10 cellular contexts compared by ENCODE assay signal in genomic region chr3:69353492-69353891, GRCh38. TPM values are rescaled to one million over a fixed set of nuclear protein-coding genes. Genes with fewer than 3 reads are reported as not detected.
DNase-seq lines count a peak whose midpoint lies in the region; ATAC-seq and TF ChIP-seq lines count a peak whose summit lies in the region.
"Had no signal": no experiment of that assay in that cellular context is flagged by ENCODE, and none has a peak within 500 bp of the region (broad histone marks: within the 10 kb centered on the region; RNA-seq: fewer than 3 reads in every experiment).

No MANE protein-coding gene starts in this region.

- no peak overlapping the region for H3K14ac ChIP-seq in mesenchymal stem cell (ENCODE audit: low read length in 2 of 2)

- H3K36me3 ChIP-seq in BLaER1, result no peaks in the 10 kb centered on the region
- no peaks in the 10 kb centered on the region for H3K36me3 ChIP-seq in muscle layer of duodenum (ENCODE audit: control insufficient read depth in 1 of 2, insufficient read depth in 2 of 2, low read length in 2 of 2)
- no peaks in the 10 kb centered on the region for H3K36me3 ChIP-seq in hepatocyte (replicated peaks; ENCODE audit: insufficient read depth, low read depth)
- no peaks in the 10 kb centered on the region for H3K36me3 ChIP-seq in mesenchymal stem cell (ENCODE audit: control insufficient read depth in 1 of 2, insufficient read depth in 2 of 2, low read depth in 1 of 2, low read length in 2 of 2)
- H3K36me3 ChIP-seq: pancreas had no signal

- H2BK12ac ChIP-seq in mesenchymal stem cell (ENCODE audit: low read length in 2 of 2), result no peak overlapping the region

- no peak overlapping the region for H2BK15ac ChIP-seq in mesenchymal stem cell (ENCODE audit: low read depth, poor library complexity, severe bottlenecking)

- H2BK120ac ChIP-seq in mesenchymal stem cell (ENCODE audit: low read depth, low read length), result no peak overlapping the region

- no peaks in the 10 kb centered on the region for H3K9me2 ChIP-seq in hepatocyte (replicated peaks; ENCODE audit: insufficient read depth)

- no peaks in the 10 kb centered on the region for H4K20me1 ChIP-seq in BLaER1
- H4K20me1 ChIP-seq in hepatocyte (ENCODE audit: insufficient read depth, poor library complexity, severe bottlenecking), result no peaks in the 10 kb centered on the region

- H2BK5ac ChIP-seq in mesenchymal stem cell (ENCODE audit: low read depth, low read length, poor library complexity, severe bottlenecking), result no peak overlapping the region

- no peaks in the 10 kb centered on the region for H3K27me3 ChIP-seq in BLaER1
- no peaks in the 10 kb centered on the region for H3K27me3 ChIP-seq in muscle layer of duodenum (ENCODE audit: low read depth, low read length)
- H3K27me3 ChIP-seq in hepatocyte, result no peaks in the 10 kb centered on the region
- H3K27me3 ChIP-seq in mesenchymal stem cell (ENCODE audit: control insufficient read depth in 1 of 2, insufficient read depth in 1 of 2, low read length in 2 of 2), result peaks cover 0 to 5% of the 10 kb centered on the region in 2 experiments
- H3K27me3 ChIP-seq: body of pancreas, pancreas had no signal

- H3K79me2 ChIP-seq in hepatocyte, result no peaks in the 10 kb centered on the region

- peak overlapping the region; percentile 73 for H3K4me3 ChIP-seq in BLaER1
- peak overlapping the region; percentile 4 to 40 for H3K4me3 ChIP-seq in muscle layer of duodenum (ENCODE audit: low read depth in 1 of 2, low read length in 2 of 2)
- H3K4me3 ChIP-seq in hepatocyte, result no peak overlapping the region
- H3K4me3 ChIP-seq in mesenchymal stem cell (ENCODE audit: insufficient read depth in 1 of 2, low read depth in 1 of 2, low read length in 2 of 2), result no peak overlapping the region
- H3K4me3 ChIP-seq: body of pancreas had no signal

- no peak overlapping the region for H4K91ac ChIP-seq in mesenchymal stem cell (ENCODE audit: low read length)

- H3K4me1 ChIP-seq in BLaER1 (peaks cover 51% of the 10 kb centered on the region), muscle layer of duodenum (ENCODE audit: control insufficient read depth in 1 of 2, insufficient read depth in 2 of 2, low read length in 2 of 2) (peaks cover 0 to 8% of the 10 kb centered on the region in 2 donors), hepatocyte (ENCODE audit: insufficient read depth) (no peaks in the 10 kb centered on the region), mesenchymal stem cell (ENCODE audit: control insufficient read depth, insufficient read depth, low read depth, low read length) (no peaks in the 10 kb centered on the region)
- H3K4me1 ChIP-seq: body of pancreas, pancreas had no signal

- no peak overlapping the region for H3K4ac ChIP-seq in mesenchymal stem cell (ENCODE audit: low read depth in 1 of 2, low read length in 2 of 2)

- H3K27ac ChIP-seq in BLaER1 (peak overlapping the region; percentile 88), cingulate gyrus (ENCODE audit: low read depth, low read length) (peak overlapping the region; percentile 35), muscle layer of duodenum (ENCODE audit: low read length) (peak overlapping the region; percentile 24), hepatocyte (no peak overlapping the region), mesenchymal stem cell (ENCODE audit: low read length, poor library complexity, severe bottlenecking) (no peak overlapping the region)

- no peak overlapping the region for H2AK5ac ChIP-seq in mesenchymal stem cell (ENCODE audit: low read length, severe bottlenecking)

- H3K9me3 ChIP-seq in BLaER1 (peaks cover under 1% of the 10 kb centered on the region; the same call in 1 of the 2 replicates), muscle layer of duodenum (ENCODE audit: control insufficient read depth in 1 of 2, low read length in 2 of 2) (no peaks in the 10 kb centered on the region), hepatocyte (ENCODE audit: low read depth) (no peaks in the 10 kb centered on the region), mesenchymal stem cell (ENCODE audit: control insufficient read depth, low read length) (no peaks in the 10 kb centered on the region)
- H3K9me3 ChIP-seq: body of pancreas, pancreas had no signal

- WGBS in hepatocyte (ENCODE audit: low lambda C conversion rate, missing lambda C conversion rate), result 92% methylated on average over 16 of the region's 16 CpGs
- 92% methylated on average over 15 of the region's 16 CpGs for WGBS in mesenchymal stem cell

- H3K4me2 ChIP-seq in BLaER1 (peak overlapping the region; percentile 79), hepatocyte (no peak overlapping the region), mesenchymal stem cell (ENCODE audit: low read length, poor library complexity, severe bottlenecking) (no peak overlapping the region)

- H3K23ac ChIP-seq in mesenchymal stem cell (ENCODE audit: low read length in 2 of 2), result no peak overlapping the region

- DNase-seq in hepatocyte (ENCODE audit: low spot score) (no peak), HUDEP-2 (lab: John Stamatoyannopoulos, UW; ENCODE audit: unreplicated experiment in 76 of 76) (no peak), mesenchymal stem cell (no peak), mesenteric fat pad (ENCODE audit: low spot score) (no peak)
- DNase-seq: pancreas had no signal

- H2AFZ ChIP-seq in hepatocyte (no peak overlapping the region), mesenchymal stem cell (ENCODE audit: low read depth, low read length) (no peak overlapping the region)

- TF ChIP-seq CTCF in hepatocyte (IDR thresholded peaks at IDR 0.05; ENCODE audit: poor library complexity), result no peak

- no peaks in the 10 kb centered on the region for H3K79me1 ChIP-seq in mesenchymal stem cell (replicated peaks; ENCODE audit: low read length, poor library complexity, severe bottlenecking)

- H3K9ac ChIP-seq in BLaER1 (peak overlapping the region; percentile 90), mesenchymal stem cell (ENCODE audit: low read length) (no peak overlapping the region)

- H4K8ac ChIP-seq in mesenchymal stem cell (ENCODE audit: low read length), result no peak overlapping the region

- H3K18ac ChIP-seq in mesenchymal stem cell (ENCODE audit: low read depth in 1 of 2, low read length in 2 of 2), result no peak overlapping the region

- ATAC-seq in HG03135 (IDR thresholded peaks at IDR 0.05; ENCODE audit: unreplicated experiment), result peak; percentile 54
- ATAC-seq: body of pancreas had no signal

RNA-seq across cellular contexts. Expression of gene FRMD4B, which starts 32.4 kb away (rescaled TPM):
- 20.7 and 28.1 TPM in 2 replicates for total RNA-seq in hepatocyte
- polyA plus RNA-seq in hepatocyte, result 10.8 and 12.1 TPM in 2 replicates
- 3.9 TPM for polyA plus RNA-seq in mesenchymal stem cell (2013, experiment 1 of 2)
- polyA plus RNA-seq in mesenchymal stem cell (2013, experiment 2 of 2), result 4.2 TPM
- total RNA-seq in mesenteric fat pad, result 30.5 TPM

Comparison
In these comparisons a context has a peak if more than half of its experiments do, and no peak if none do; other contexts are left out.
1. H3K27ac ChIP-seq: peak in BLaER1 (single experiment), cingulate gyrus (single experiment) and muscle layer of duodenum (single experiment); none in hepatocyte (single experiment) and mesenchymal stem cell (single experiment).
2. H3K4me3 ChIP-seq: peak in BLaER1 (single experiment) and muscle layer of duodenum (2 of 2); none in hepatocyte (single experiment) and mesenchymal stem cell (0 of 2).